2 cellular contexts compared by ENCODE assay signal in the genomic region with DNA sequence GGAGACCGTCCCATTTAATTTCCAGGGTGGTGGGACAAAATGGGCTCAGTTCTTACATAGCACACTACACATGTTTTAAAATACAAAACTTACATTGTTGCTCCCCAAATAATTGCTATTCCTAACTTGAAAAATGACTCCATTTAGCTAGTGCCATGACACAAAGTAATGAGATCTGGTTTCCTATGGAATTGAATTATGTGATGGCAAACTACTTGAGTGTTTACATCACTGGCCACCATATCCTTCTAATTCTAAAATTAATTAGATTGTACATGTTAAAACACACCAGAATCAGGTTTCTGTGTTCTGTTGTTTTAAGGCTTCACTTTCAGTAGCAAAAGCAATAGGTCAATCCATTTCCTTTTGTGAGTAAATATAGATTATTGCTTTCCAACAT.
TF ChIP-seq lines count a peak whose summit lies in the region.

No MANE protein-coding gene starts in this region.

TF ChIP-seq in IMR-90, 13 proteins besides CTCF, POLR2A, EP300 and RAD21 (continued from another document):
- TF ChIP-seq, protein P1, sequence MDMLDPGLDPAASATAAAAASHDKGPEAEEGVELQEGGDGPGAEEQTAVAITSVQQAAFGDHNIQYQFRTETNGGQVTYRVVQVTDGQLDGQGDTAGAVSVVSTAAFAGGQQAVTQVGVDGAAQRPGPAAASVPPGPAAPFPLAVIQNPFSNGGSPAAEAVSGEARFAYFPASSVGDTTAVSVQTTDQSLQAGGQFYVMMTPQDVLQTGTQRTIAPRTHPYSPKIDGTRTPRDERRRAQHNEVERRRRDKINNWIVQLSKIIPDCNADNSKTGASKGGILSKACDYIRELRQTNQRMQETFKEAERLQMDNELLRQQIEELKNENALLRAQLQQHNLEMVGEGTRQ (IDR thresholded peaks at IDR 0.05; ENCODE audit: low read depth, low read length), result no peak
- TF ChIP-seq MXI1 (IDR thresholded peaks at IDR 0.05; ENCODE audit: borderline replicate concordance, low read depth, low read length) (no peak), NFE2L2 (IDR thresholded peaks at IDR 0.05; ENCODE audit: low read depth, low read length) (no peak), MAZ (IDR thresholded peaks at IDR 0.05; ENCODE audit: borderline replicate concordance, low read depth, low read length) (no peak), FOS (IDR thresholded peaks at IDR 0.05; ENCODE audit: low read depth, low read length) (no peak), CEBPB (IDR thresholded peaks at IDR 0.05; ENCODE audit: low read depth, low read length) (no peak), CHD1 (IDR thresholded peaks at IDR 0.05; ENCODE audit: low read depth, low read length) (no peak)
- TF ChIP-seq, protein P2, sequence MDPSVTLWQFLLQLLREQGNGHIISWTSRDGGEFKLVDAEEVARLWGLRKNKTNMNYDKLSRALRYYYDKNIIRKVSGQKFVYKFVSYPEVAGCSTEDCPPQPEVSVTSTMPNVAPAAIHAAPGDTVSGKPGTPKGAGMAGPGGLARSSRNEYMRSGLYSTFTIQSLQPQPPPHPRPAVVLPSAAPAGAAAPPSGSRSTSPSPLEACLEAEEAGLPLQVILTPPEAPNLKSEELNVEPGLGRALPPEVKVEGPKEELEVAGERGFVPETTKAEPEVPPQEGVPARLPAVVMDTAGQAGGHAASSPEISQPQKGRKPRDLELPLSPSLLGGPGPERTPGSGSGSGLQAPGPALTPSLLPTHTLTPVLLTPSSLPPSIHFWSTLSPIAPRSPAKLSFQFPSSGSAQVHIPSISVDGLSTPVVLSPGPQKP (IDR thresholded peaks at IDR 0.05; ENCODE audit: borderline replicate concordance, low read depth, low read length), result no peak

TF ChIP-seq in SK-N-SH treated with all-trans-retinoic acid at 6 μM for 48 hours, 23 proteins besides CTCF, POLR2A, EP300 and RAD21 (continued from another document):
- TF ChIP-seq, protein P3, sequence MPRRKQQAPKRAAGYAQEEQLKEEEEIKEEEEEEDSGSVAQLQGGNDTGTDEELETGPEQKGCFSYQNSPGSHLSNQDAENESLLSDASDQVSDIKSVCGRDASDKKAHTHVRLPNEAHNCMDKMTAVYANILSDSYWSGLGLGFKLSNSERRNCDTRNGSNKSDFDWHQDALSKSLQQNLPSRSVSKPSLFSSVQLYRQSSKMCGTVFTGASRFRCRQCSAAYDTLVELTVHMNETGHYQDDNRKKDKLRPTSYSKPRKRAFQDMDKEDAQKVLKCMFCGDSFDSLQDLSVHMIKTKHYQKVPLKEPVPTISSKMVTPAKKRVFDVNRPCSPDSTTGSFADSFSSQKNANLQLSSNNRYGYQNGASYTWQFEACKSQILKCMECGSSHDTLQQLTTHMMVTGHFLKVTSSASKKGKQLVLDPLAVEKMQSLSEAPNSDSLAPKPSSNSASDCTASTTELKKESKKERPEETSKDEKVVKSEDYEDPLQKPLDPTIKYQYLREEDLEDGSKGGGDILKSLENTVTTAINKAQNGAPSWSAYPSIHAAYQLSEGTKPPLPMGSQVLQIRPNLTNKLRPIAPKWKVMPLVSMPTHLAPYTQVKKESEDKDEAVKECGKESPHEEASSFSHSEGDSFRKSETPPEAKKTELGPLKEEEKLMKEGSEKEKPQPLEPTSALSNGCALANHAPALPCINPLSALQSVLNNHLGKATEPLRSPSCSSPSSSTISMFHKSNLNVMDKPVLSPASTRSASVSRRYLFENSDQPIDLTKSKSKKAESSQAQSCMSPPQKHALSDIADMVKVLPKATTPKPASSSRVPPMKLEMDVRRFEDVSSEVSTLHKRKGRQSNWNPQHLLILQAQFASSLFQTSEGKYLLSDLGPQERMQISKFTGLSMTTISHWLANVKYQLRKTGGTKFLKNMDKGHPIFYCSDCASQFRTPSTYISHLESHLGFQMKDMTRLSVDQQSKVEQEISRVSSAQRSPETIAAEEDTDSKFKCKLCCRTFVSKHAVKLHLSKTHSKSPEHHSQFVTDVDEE (CRISPR knock-in tag; IDR thresholded peaks at IDR 0.05), result peak; percentile 90
- no peak for TF ChIP-seq ZFP30 (CRISPR knock-in tag; IDR thresholded peaks at IDR 0.05)
- TF ChIP-seq, protein P4, sequence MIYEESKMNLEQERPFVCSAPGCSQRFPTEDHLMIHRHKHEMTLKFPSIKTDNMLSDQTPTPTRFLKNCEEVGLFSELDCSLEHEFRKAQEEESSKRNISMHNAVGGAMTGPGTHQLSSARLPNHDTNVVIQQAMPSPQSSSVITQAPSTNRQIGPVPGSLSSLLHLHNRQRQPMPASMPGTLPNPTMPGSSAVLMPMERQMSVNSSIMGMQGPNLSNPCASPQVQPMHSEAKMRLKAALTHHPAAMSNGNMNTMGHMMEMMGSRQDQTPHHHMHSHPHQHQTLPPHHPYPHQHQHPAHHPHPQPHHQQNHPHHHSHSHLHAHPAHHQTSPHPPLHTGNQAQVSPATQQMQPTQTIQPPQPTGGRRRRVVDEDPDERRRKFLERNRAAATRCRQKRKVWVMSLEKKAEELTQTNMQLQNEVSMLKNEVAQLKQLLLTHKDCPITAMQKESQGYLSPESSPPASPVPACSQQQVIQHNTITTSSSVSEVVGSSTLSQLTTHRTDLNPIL (CRISPR knock-in tag; IDR thresholded peaks at IDR 0.05; ENCODE audit: low read depth), result peak; percentile 52; the same call in 1 of the 2 replicates
- TF ChIP-seq PPARA (CRISPR knock-in tag; IDR thresholded peaks at IDR 0.05; ENCODE audit: borderline replicate concordance), result no peak
- no peak for TF ChIP-seq CSDC2 (CRISPR knock-in tag; IDR thresholded peaks at IDR 0.05)
- TF ChIP-seq ARNTL (CRISPR knock-in tag; IDR thresholded peaks at IDR 0.05; ENCODE audit: borderline replicate concordance, low read depth), result no peak
- peak; percentile 75 for TF ChIP-seq ISL1 (CRISPR knock-in tag; IDR thresholded peaks at IDR 0.05)
- TF ChIP-seq, protein P5, sequence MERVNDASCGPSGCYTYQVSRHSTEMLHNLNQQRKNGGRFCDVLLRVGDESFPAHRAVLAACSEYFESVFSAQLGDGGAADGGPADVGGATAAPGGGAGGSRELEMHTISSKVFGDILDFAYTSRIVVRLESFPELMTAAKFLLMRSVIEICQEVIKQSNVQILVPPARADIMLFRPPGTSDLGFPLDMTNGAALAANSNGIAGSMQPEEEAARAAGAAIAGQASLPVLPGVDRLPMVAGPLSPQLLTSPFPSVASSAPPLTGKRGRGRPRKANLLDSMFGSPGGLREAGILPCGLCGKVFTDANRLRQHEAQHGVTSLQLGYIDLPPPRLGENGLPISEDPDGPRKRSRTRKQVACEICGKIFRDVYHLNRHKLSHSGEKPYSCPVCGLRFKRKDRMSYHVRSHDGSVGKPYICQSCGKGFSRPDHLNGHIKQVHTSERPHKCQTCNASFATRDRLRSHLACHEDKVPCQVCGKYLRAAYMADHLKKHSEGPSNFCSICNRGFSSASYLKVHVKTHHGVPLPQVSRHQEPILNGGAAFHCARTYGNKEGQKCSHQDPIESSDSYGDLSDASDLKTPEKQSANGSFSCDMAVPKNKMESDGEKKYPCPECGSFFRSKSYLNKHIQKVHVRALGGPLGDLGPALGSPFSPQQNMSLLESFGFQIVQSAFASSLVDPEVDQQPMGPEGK (CRISPR knock-in tag; IDR thresholded peaks at IDR 0.05; ENCODE audit: borderline replicate concordance), result 0 out of 2 replicates have a peak, but pooled peaks have one; percentile 50
- TF ChIP-seq, protein P6, sequence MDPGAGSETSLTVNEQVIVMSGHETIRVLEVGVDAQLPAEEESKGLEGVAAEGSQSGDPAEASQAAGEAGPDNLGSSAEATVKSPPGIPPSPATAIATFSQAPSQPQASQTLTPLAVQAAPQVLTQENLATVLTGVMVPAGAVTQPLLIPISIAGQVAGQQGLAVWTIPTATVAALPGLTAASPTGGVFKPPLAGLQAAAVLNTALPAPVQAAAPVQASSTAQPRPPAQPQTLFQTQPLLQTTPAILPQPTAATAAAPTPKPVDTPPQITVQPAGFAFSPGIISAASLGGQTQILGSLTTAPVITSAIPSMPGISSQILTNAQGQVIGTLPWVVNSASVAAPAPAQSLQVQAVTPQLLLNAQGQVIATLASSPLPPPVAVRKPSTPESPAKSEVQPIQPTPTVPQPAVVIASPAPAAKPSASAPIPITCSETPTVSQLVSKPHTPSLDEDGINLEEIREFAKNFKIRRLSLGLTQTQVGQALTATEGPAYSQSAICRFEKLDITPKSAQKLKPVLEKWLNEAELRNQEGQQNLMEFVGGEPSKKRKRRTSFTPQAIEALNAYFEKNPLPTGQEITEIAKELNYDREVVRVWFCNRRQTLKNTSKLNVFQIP (CRISPR knock-in tag; IDR thresholded peaks at IDR 0.05; ENCODE audit: borderline replicate concordance, low read depth), result no peak
- TF ChIP-seq, protein P7, sequence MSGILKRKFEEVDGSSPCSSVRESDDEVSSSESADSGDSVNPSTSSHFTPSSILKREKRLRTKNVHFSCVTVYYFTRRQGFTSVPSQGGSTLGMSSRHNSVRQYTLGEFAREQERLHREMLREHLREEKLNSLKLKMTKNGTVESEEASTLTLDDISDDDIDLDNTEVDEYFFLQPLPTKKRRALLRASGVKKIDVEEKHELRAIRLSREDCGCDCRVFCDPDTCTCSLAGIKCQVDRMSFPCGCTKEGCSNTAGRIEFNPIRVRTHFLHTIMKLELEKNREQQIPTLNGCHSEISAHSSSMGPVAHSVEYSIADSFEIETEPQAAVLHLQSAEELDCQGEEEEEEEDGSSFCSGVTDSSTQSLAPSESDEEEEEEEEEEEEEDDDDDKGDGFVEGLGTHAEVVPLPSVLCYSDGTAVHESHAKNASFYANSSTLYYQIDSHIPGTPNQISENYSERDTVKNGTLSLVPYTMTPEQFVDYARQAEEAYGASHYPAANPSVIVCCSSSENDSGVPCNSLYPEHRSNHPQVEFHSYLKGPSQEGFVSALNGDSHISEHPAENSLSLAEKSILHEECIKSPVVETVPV (CRISPR knock-in tag; IDR thresholded peaks at IDR 0.05), result peak; percentile 83; the same call in 1 of the 2 replicates
- no peak for TF ChIP-seq BACH2 (CRISPR knock-in tag; IDR thresholded peaks at IDR 0.05; ENCODE audit: borderline replicate concordance)
- 0 out of 2 replicates have a peak, but pooled peaks have one; percentile 22 for TF ChIP-seq ZFP3 (CRISPR knock-in tag; IDR thresholded peaks at IDR 0.05)
- peak; percentile 16; the same call in 1 of the 2 replicates for TF ChIP-seq ZNF8 (CRISPR knock-in tag; IDR thresholded peaks at IDR 0.05)
- TF ChIP-seq ESRRG (CRISPR knock-in tag; IDR thresholded peaks at IDR 0.05), result no peak
- TF ChIP-seq TOX (CRISPR knock-in tag; IDR thresholded peaks at IDR 0.05; ENCODE audit: borderline replicate concordance), result no peak
- TF ChIP-seq OSR1 (CRISPR knock-in tag; IDR thresholded peaks at IDR 0.05), result no peak
- no peak for TF ChIP-seq SNAI2 (CRISPR knock-in tag; IDR thresholded peaks at IDR 0.05)
- no peak for TF ChIP-seq RARB (CRISPR knock-in tag; IDR thresholded peaks at IDR 0.05)
TF ChIP-seq in SK-N-SH treated with all-trans-retinoic acid at 6 μM for 48 hours: peak in this region for 10.
